Comparison of ENCODE assay signal across 8 cellular contexts in genomic region chr17:32909787-32910369, GRCh38. TPM values are rescaled to one million over a fixed set of nuclear protein-coding genes. Genes with fewer than 3 reads are reported as not detected.
DNase-seq lines count a peak whose midpoint lies in the region; ATAC-seq and TF ChIP-seq lines count a peak whose summit lies in the region.

No MANE protein-coding gene starts in this region.

- H3K4me3 ChIP-seq in AG04449 (ENCODE audit: low read depth, low read length) (no peak overlapping the region), MG63 (no peak overlapping the region), SJSA1 (no peak overlapping the region), ascending aorta (no peak overlapping the region), right cardiac atrium (ENCODE audit: low read length) (no peak overlapping the region)

- peak; percentile 78 for TF ChIP-seq CTCF in AG04449 (IDR thresholded peaks at IDR 0.05; ENCODE audit: insufficient read depth, low read length, missing control alignments)
- peak; percentile 63 for TF ChIP-seq CTCF in GM13976 (IDR thresholded peaks at IDR 0.05; ENCODE audit: borderline replicate concordance, control extremely low read depth, extremely low read depth, insufficient read depth, missing control alignments)
- TF ChIP-seq CTCF in ascending aorta (IDR thresholded peaks at IDR 0.05): peak; percentile 66 to 86 (median 79)

- H3K27ac ChIP-seq in SJSA1 (no peak overlapping the region), ascending aorta (peak overlapping the region in 1 of 2 donors; percentile 13), right cardiac atrium (ENCODE audit: low read length) (no peak overlapping the region)

- intact Hi-C loops in ascending aorta (cut with DNase I) (loop anchor here (1.0 to 10.0 kb wide), 3 partner anchors 33 to 245 kb away; partner anchors contain the start of gene MYO1D), right cardiac atrium (cut with DNase I) (loop anchor here in 3 of 4 donors (2.0 to 10.0 kb wide), 2 partner anchors 125 kb away; no protein-coding TSS in a partner anchor)

- WGBS in right cardiac atrium: 20% methylated on average over 4 of the region's 4 CpGs

- H3K9me3 ChIP-seq in MG63: no peaks in the 10 kb centered on the region
- no peaks in the 10 kb centered on the region for H3K9me3 ChIP-seq in SJSA1 (replicated peaks)
- no peaks in the 10 kb centered on the region for H3K9me3 ChIP-seq in ascending aorta
- no peaks in the 10 kb centered on the region for H3K9me3 ChIP-seq in right cardiac atrium (ENCODE audit: control insufficient read depth, low read length)

- POLR2A ChIA-PET in AG04449 (lab: Yijun Ruan, JAX): no interaction called here

- H3K27me3 ChIP-seq in MG63 (no peaks in the 10 kb centered on the region; the same call in 1 of the 2 replicates), SJSA1 (replicated peaks) (no peaks in the 10 kb centered on the region; the same call in 1 of the 2 replicates), ascending aorta (no peaks in the 10 kb centered on the region), right cardiac atrium (ENCODE audit: control insufficient read depth, insufficient read depth) (no peaks in the 10 kb centered on the region)

- CTCF ChIA-PET in AG04449 (lab: Yijun Ruan, JAX): interaction anchor here (0.8 to 3.2 kb wide), 19 partner anchors 10 to 144 kb away, joined by 3 to 33 read pairs (median 4); partner anchors contain the start of gene MYO1D

- peak; percentile 73 to 83 for ATAC-seq in right cardiac atrium
- ATAC-seq in HG02763 (IDR thresholded peaks at IDR 0.05; ENCODE audit: unreplicated experiment): no peak

- H3K4me1 ChIP-seq in SJSA1 (replicated peaks) (peaks cover 9% of the 10 kb centered on the region), ascending aorta (peaks cover 0 to 12% of the 10 kb centered on the region in 2 donors), right cardiac atrium (ENCODE audit: control insufficient read depth, insufficient read depth, low read length) (no peaks in the 10 kb centered on the region)

- in situ Hi-C loops in GM13976 (cut with MboI; ENCODE audit: low sequenced_read_pairs, unreplicated experiment): loop anchor here (10.0 to 25.0 kb wide), 2 partner anchors 255 to 448 kb away; no protein-coding TSS in a partner anchor

- DNase-seq in AG04449 (ENCODE audit: low read depth, low spot score): peak; percentile 49
- DNase-seq in GM13976 (ENCODE audit: low spot score): peak; percentile 81
- peak; percentile 64 for DNase-seq in MG63
- peak; percentile 45 to 57 for DNase-seq in SJSA1 (ENCODE audit: low read depth in 1 of 2, low spot score in 2 of 2)
- peak in 1 of 2 donors; percentile 93 for DNase-seq in ascending aorta (ENCODE audit: low spot score in 2 of 2)
- peak; percentile 59 to 65 (median 64) for DNase-seq in right cardiac atrium
- peak; percentile 80 for DNase-seq in putamen (ENCODE audit: low spot score)

- H3K36me3 ChIP-seq in MG63 (no peaks in the 10 kb centered on the region), SJSA1 (no peaks in the 10 kb centered on the region), ascending aorta (no peaks in the 10 kb centered on the region)

RNA-seq across cellular contexts. Expression of gene TMEM98, which starts 18.1 kb away (rescaled TPM):
- total RNA-seq in MG63 (2014; rRNA removed; shearing (Covaris generic); ENCODE audit: low replicate concordance): 7.4 and 24.3 TPM in 2 replicates
- 118 and 125 TPM in 2 replicates for total RNA-seq in SJSA1 (2014; rRNA removed; shearing (Covaris generic))
- 50.6 TPM for total RNA-seq in ascending aorta
- 10 to 100 TPM; 29.7 to 42.7 (median 39.4) TPM for total RNA-seq in right cardiac atrium
- 27.6 TPM for polyA plus RNA-seq in right cardiac atrium

RNA-seq across cellular contexts. Expression of gene MYO1D, which starts 33.0 kb away (rescaled TPM):
- 0.81 and 1.3 TPM in 2 replicates for total RNA-seq in MG63 (2014; rRNA removed; shearing (Covaris generic); ENCODE audit: low replicate concordance)
- 1.1 and 1.7 TPM in 2 replicates for total RNA-seq in SJSA1 (2014; rRNA removed; shearing (Covaris generic))
- total RNA-seq in ascending aorta: 105 TPM
- 10 to 100 TPM in 3 of 4 donors, 1 to 10 TPM in 1; 9.8 to 17.0 (median 10.4) TPM for total RNA-seq in right cardiac atrium
- 5.8 TPM for polyA plus RNA-seq in right cardiac atrium
